Comparison of ENCODE assay signal across 6 cellular contexts in the genomic region with DNA sequence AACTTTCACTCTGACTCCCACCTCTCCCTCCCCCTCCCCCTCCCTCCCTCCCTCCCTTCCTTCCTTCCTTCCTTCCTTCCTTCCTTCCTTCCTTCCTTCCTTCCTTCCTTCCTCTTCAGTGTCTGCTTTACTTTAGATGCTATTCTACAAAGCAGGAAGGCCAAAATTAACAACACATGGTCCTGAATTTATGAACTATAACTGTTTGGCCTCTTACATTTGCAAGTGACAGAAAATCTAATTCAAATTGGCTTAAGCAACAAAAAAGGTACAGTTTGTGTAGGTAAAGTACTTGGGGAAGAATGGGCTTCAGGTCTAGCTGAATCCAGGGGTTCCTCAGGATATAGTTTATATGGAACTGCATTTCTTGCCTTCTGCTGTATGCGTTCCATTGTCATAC.
"Had no signal": no experiment of that assay in that cellular context is flagged by ENCODE, and none has a peak within 500 bp of the region (broad histone marks: within the 10 kb centered on the region; RNA-seq: fewer than 3 reads in every experiment).

No MANE protein-coding gene starts in this region.

- H3K4me1 Mint-ChIP-seq: IgD-negative memory B cell had no signal

- ATAC-seq: HepG2, K562 had no signal

- H3K27me3 Mint-ChIP-seq: IgD-negative memory B cell had no signal

- H3K4me3 ChIP-seq: K562 had no signal

- DNase-seq: IMR-90, KBM-7 had no signal

- H3K4me3 Mint-ChIP-seq: IgD-negative memory B cell had no signal

- H3K27ac ChIP-seq: HL-60 had no signal

- H3K27ac Mint-ChIP-seq: IgD-negative memory B cell had no signal
